ENCODE assay signal across 10 cellular contexts in the genomic region with DNA sequence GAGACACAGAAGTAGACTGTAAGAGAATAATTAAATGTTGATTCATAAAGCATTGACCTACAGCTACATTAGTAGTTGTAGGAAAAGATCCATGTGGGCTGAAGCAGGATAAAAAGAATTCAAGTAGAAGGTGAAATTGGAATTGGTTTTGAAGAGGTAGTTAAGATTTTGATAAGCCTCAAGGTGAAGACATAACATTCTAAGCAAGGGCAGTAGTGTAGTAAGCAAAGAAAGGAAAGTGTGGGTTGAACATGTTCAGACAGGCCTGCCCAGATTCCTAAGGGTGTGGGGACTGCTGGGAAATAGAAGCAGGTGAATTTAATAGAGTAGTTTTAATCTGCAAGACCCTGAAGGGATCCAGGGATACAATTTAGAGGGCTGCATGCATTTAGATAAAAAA. TPM values are rescaled to one million over a fixed set of nuclear protein-coding genes. Genes with fewer than 3 reads are reported as not detected.
A peak's percentile ranks its signal among the peaks of the same experiment; 100 is the strongest.
DNase-seq lines count a peak whose midpoint lies in the region; ATAC-seq and TF ChIP-seq lines count a peak whose summit lies in the region.
"Had no signal": no experiment of that assay in that cellular context is flagged by ENCODE, and none has a peak within 500 bp of the region (broad histone marks: within the 10 kb centered on the region; RNA-seq: fewer than 3 reads in every experiment).

No MANE protein-coding gene starts in this region.

- H3K27ac Mint-ChIP-seq in CD8-positive, alpha-beta T cell: peak overlapping the region; percentile 18

- CTCF ChIA-PET in CD8-positive, alpha-beta T cell (lab: Charles Lee): no interaction called here
- CTCF ChIA-PET in IMR-90 (lab: Yijun Ruan, JAX): no interaction called here

- dilution Hi-C loops in IMR-90 (cut with HindIII; ENCODE audit: low sequenced_read_pairs, unreplicated experiment): no loop called here

- no peak for TF ChIP-seq CTCF in CD8-positive, alpha-beta T cell (IDR thresholded peaks at IDR 0.05)
- TF ChIP-seq CTCF in IMR-90 (conservative IDR thresholded peaks at IDR 0.05; ENCODE audit: low read depth, low read length) (no peak), body of pancreas (IDR thresholded peaks at IDR 0.05) (no peak)

- POLR2A ChIA-PET in CD8-positive, alpha-beta T cell (lab: Charles Lee): interaction anchor here (1.0 to 1.6 kb wide), 2 partner anchors 11 to 35 kb away, joined by 3 to 4 read pairs; no protein-coding TSS in a partner anchor
- POLR2A ChIA-PET in IMR-90 (lab: Charles Lee; ENCODE audit: unreplicated experiment): no interaction called here

- no peaks in the 10 kb centered on the region for H3K36me3 ChIP-seq in CD8-positive, alpha-beta T cell (ENCODE audit: insufficient read depth, low read length)
- H3K36me3 ChIP-seq in IMR-90 (ENCODE audit: control insufficient read depth, insufficient read depth, low read length) (no peaks in the 10 kb centered on the region), body of pancreas (replicated peaks in 1 of 2; ENCODE audit: insufficient read depth in 1 of 2, low read depth in 2 of 2) (no peaks in the 10 kb centered on the region), muscle layer of duodenum (ENCODE audit: control insufficient read depth in 1 of 2, insufficient read depth in 2 of 2, low read length in 2 of 2) (no peaks in the 10 kb centered on the region)

- intact Hi-C loops in CD8-positive, alpha-beta T cell (cut with DNase I, micrococcal nuclease): loop anchor here in 1 of 2 experiments (2.0 kb wide), 1 partner anchor 16 kb away; no protein-coding TSS in a partner anchor
- intact Hi-C loops in IMR-90 (cut with micrococcal nuclease): no loop called here
- intact Hi-C loops in body of pancreas (cut with DNase I): no loop called here

- peaks cover 71% of the 10 kb centered on the region for H4K20me1 ChIP-seq in IMR-90 (ENCODE audit: insufficient read depth, low read length)

- H3K9ac ChIP-seq in IMR-90 (ENCODE audit: low read depth, low read length): no peak overlapping the region

- peaks cover 87% of the 10 kb centered on the region for H3K4me1 Mint-ChIP-seq in CD8-positive, alpha-beta T cell (ENCODE audit: low read depth)

- no peak for ATAC-seq in CD8-positive, alpha-beta T cell
- no peak for ATAC-seq in IMR-90 (ENCODE audit: low read depth)
- peak; percentile 33 for ATAC-seq in body of pancreas
- ATAC-seq in GM18861 (IDR thresholded peaks at IDR 0.05; ENCODE audit: unreplicated experiment): no peak
- ATAC-seq in GM18520 (IDR thresholded peaks at IDR 0.05; ENCODE audit: unreplicated experiment): no peak
- ATAC-seq in GM21367 (IDR thresholded peaks at IDR 0.05; ENCODE audit: unreplicated experiment): no peak

- TF ChIP-seq RAD21 in IMR-90 (IDR thresholded peaks at IDR 0.05; ENCODE audit: low read length): no peak

- H2BK15ac ChIP-seq in IMR-90 (ENCODE audit: low read depth, low read length): no peak overlapping the region

- no peak for DNase-seq in CD8-positive, alpha-beta T cell
- DNase-seq in IMR-90 (no peak), body of pancreas (no peak), GF-D8 (lab: John Stamatoyannopoulos, UW) (no peak)
- DNase-seq: dorsolateral prefrontal cortex, NCI-H1436 had no signal

- no peak overlapping the region for H2AK9ac ChIP-seq in IMR-90 (replicated peaks; ENCODE audit: low read depth, low read length, poor library complexity)

- H4K8ac ChIP-seq in IMR-90 (ENCODE audit: low read depth in 2 of 2, low read length in 2 of 2): peak overlapping the region in 1 of 2 experiments; percentile 44; a peak in 2 of 4 replicates

- no peak overlapping the region; the same call in 1 of the 2 replicates for H3K4ac ChIP-seq in IMR-90 (ENCODE audit: low read depth, low read length)

- H3K4me2 ChIP-seq in IMR-90 (ENCODE audit: low read depth, low read length): peak overlapping the region; percentile 3; the same call in 1 of the 2 replicates

- H3K27me3 ChIP-seq in CD8-positive, alpha-beta T cell (ENCODE audit: insufficient read depth, low read length): no peaks in the 10 kb centered on the region
- H3K27me3 ChIP-seq in IMR-90 (ENCODE audit: control insufficient read depth, insufficient read depth, low read length) (no peaks in the 10 kb centered on the region), body of pancreas (no peaks in the 10 kb centered on the region), muscle layer of duodenum (ENCODE audit: low read depth, low read length) (no peaks in the 10 kb centered on the region)
- H3K27me3 ChIP-seq: dorsolateral prefrontal cortex had no signal

- H3K9me3 ChIP-seq in CD8-positive, alpha-beta T cell (ENCODE audit: low read length): no peaks in the 10 kb centered on the region
- H3K9me3 ChIP-seq in IMR-90 (ENCODE audit: control insufficient read depth, insufficient read depth, low read length): no peaks in the 10 kb centered on the region
- no peaks in the 10 kb centered on the region for H3K9me3 ChIP-seq in body of pancreas
- H3K9me3 ChIP-seq in muscle layer of duodenum (ENCODE audit: control insufficient read depth in 1 of 2, low read length in 2 of 2): no peaks in the 10 kb centered on the region

- peak overlapping the region; percentile 21; the same call in 1 of the 2 replicates for H2BK120ac ChIP-seq in IMR-90 (ENCODE audit: low read depth, low read length)

- peak overlapping the region; percentile 39; the same call in 1 of the 2 replicates for H3K23ac ChIP-seq in IMR-90 (ENCODE audit: low read depth, low read length)

- H3K4me1 ChIP-seq in CD8-positive, alpha-beta T cell (ENCODE audit: insufficient read depth, low read length): peaks cover 64% of the 10 kb centered on the region
- H3K4me1 ChIP-seq in IMR-90 (ENCODE audit: control insufficient read depth, insufficient read depth, low read length) (peaks cover 16% of the 10 kb centered on the region), body of pancreas (peaks cover 63% of the 10 kb centered on the region), muscle layer of duodenum (ENCODE audit: control insufficient read depth in 1 of 2, insufficient read depth in 2 of 2, low read length in 2 of 2) (peaks cover 16 to 79% of the 10 kb centered on the region in 2 donors)

- no peak overlapping the region for H3K56ac ChIP-seq in IMR-90 (ENCODE audit: extremely low read depth, insufficient read depth, low read length)

- peaks cover 16% of the 10 kb centered on the region for H3K9me1 ChIP-seq in IMR-90 (ENCODE audit: insufficient read depth, low read length)

- H3K14ac ChIP-seq in IMR-90 (replicated peaks; ENCODE audit: low read depth, low read length): 0 out of 2 replicates have a peak overlapping the region, but pooled peaks have one; percentile 13

- no peak overlapping the region for H2AK5ac ChIP-seq in IMR-90 (ENCODE audit: low read depth, low read length)

- in situ Hi-C loops in IMR-90 (cut with MboI; ENCODE audit: low sequenced_read_pairs): no loop called here

- no TSS peak for BruUV-seq in IMR-90 (replicated peaks; lab: Mats Ljungman, UMichigan)

- H2BK5ac ChIP-seq in IMR-90 (ENCODE audit: low read depth, low read length, poor library complexity, severe bottlenecking): peak overlapping the region; percentile 68

- no peak overlapping the region for H3K27ac ChIP-seq in CD8-positive, alpha-beta T cell (ENCODE audit: low read depth, low read length)
- peak overlapping the region; percentile 66 for H3K27ac ChIP-seq in IMR-90 (ENCODE audit: insufficient read depth, low read length)
- peak overlapping the region in 2 of 4 donors; percentile 10 to 28 for H3K27ac ChIP-seq in body of pancreas
- peak overlapping the region; percentile 16 for H3K27ac ChIP-seq in muscle layer of duodenum (ENCODE audit: low read length)

- H4K91ac ChIP-seq in IMR-90 (ENCODE audit: insufficient read depth, low read depth, low read length): no peak overlapping the region

- H4K5ac ChIP-seq in IMR-90 (ENCODE audit: low read depth, low read length): peak overlapping the region; percentile 50; the same call in 1 of the 2 replicates

- H2BK20ac ChIP-seq in IMR-90 (ENCODE audit: low read depth, low read length): 0 out of 2 replicates have a peak overlapping the region, but pooled peaks have one; percentile 4

- peaks cover 2% of the 10 kb centered on the region for H3K9me3 Mint-ChIP-seq in CD8-positive, alpha-beta T cell

- no peaks in the 10 kb centered on the region for H3K27me3 Mint-ChIP-seq in CD8-positive, alpha-beta T cell (ENCODE audit: low read depth)

- TF ChIP-seq POLR2A in IMR-90 (IDR thresholded peaks at IDR 0.05; ENCODE audit: low read depth, low read length): no peak
- TF ChIP-seq POLR2A in body of pancreas (IDR thresholded peaks at IDR 0.05): no peak

- H3K79me1 ChIP-seq in IMR-90 (ENCODE audit: low read depth in 1 of 2, low read length in 2 of 2): peaks cover 9 to 59% of the 10 kb centered on the region in 2 experiments; a peak in 3 of 4 replicates

- H3K36me3 Mint-ChIP-seq in CD8-positive, alpha-beta T cell: peaks cover 8% of the 10 kb centered on the region

- H2AFZ ChIP-seq in IMR-90 (replicated peaks; ENCODE audit: low read length, poor library complexity): no peak overlapping the region

- no peak overlapping the region for H3K4me3 ChIP-seq in CD8-positive, alpha-beta T cell (ENCODE audit: low read depth, low read length)
- H3K4me3 ChIP-seq in IMR-90 (ENCODE audit: insufficient read depth, low read depth, low read length) (no peak overlapping the region), body of pancreas (no peak overlapping the region), muscle layer of duodenum (ENCODE audit: low read depth in 1 of 2, low read length in 2 of 2) (no peak overlapping the region)
- H3K4me3 ChIP-seq: dorsolateral prefrontal cortex had no signal

- H3K4me3 Mint-ChIP-seq in CD8-positive, alpha-beta T cell: peak overlapping the region; percentile 21

- H3K18ac ChIP-seq in IMR-90 (ENCODE audit: low read depth, low read length): peak overlapping the region; percentile 60; the same call in 1 of the 2 replicates

TF ChIP-seq in IMR-90, 13 proteins besides CTCF, POLR2A, EP300 and RAD21:
- TF ChIP-seq RFX5 (IDR thresholded peaks at IDR 0.05; ENCODE audit: low read depth, low read length): no peak
- no peak for TF ChIP-seq MAZ (IDR thresholded peaks at IDR 0.05; ENCODE audit: borderline replicate concordance, low read depth, low read length)

RNA-seq across cellular contexts. Expression of gene TAB2, which starts 19.0 kb away (rescaled TPM):
- 100 to 1,000 TPM; 129 to 132 TPM for total RNA-seq in CD8-positive, alpha-beta T cell
- total RNA-seq in IMR-90 (2012; rRNA removed) (20.8 and 21.4 TPM in 2 replicates), body of pancreas (10 to 100 TPM; 25.7 to 26.2 TPM)
- 23.9 and 25.3 TPM in 2 replicates for polyA plus RNA-seq in IMR-90 (2012; rRNA removed)
- polyA plus RNA-seq in IMR-90 (2012; cell fraction: cytosol; rRNA removed): 6.5 and 6.6 TPM in 2 replicates
- polyA plus RNA-seq in IMR-90 (2012; cell fraction: nucleus; rRNA removed; ENCODE audit: low replicate concordance): 2.6 and 21.6 TPM in 2 replicates
